1 cellular context compared by ENCODE assay signal in the genomic region with DNA sequence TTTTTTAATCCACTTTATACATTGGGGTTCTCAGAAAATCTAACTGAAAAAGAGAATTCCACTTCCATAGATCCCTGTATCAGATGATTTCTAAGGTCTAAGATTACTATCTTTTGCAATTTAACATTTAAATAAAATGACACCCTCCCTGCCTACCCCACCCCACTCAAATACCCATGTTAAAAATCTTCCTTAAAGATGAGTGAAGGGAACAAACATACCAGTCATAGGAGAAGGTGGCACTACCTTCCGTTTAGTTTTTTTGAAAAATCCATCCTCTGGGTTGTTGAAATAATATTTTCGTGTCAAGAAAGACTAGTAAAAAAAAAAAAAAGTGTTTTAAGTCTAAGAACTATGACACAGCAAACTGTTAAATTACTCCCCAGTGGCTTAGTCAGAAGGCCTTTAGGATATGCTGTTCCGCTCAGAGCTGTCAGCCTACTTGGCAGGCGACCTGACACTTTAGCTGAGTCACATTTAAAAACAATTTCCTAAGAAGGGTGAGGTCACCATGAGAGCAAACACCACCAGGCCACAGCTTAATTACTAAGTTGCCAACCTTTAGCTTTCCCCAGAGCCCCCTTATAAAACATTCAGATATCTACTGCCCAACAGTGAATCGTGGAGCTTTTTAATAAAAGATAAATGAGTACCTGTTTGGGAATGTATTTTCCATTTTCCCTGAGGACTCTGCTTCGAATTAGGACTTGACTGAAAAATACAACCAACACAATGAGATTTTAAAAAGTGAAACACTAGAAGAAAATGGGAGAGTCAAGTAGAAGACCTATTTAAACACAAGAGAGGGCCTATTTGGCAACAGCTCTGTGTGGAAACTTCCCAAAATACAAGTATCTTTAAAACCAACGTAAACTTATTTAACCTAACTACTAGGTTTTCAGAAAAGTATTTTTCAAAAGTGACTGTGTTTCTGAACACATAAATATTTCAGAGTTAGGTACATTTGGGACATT.
TF ChIP-seq lines count a peak whose summit lies in the region.

No MANE protein-coding gene starts in this region.

TF ChIP-seq in HepG2, 621 proteins besides CTCF, POLR2A, EP300 and RAD21 (continued from another document):
- TF ChIP-seq PREB (CRISPR knock-in tag; IDR thresholded peaks at IDR 0.05) (no peak), CREM (IDR thresholded peaks at IDR 0.05) (peak; percentile 16; the same call in 1 of the 2 replicates), CREM (CRISPR knock-in tag; IDR thresholded peaks at IDR 0.05) (no peak), MTF2 (CRISPR knock-in tag; IDR thresholded peaks at IDR 0.05; ENCODE audit: borderline replicate concordance) (no peak), ZNF230 (CRISPR knock-in tag; IDR thresholded peaks at IDR 0.05) (no peak), THAP11 (CRISPR knock-in tag; IDR thresholded peaks at IDR 0.05) (0 out of 2 replicates have a peak, but pooled peaks have one; percentile 27), ZBTB4 (CRISPR knock-in tag; IDR thresholded peaks at IDR 0.05; ENCODE audit: borderline replicate concordance) (no peak), ZNF569 (CRISPR knock-in tag; IDR thresholded peaks at IDR 0.05; ENCODE audit: borderline replicate concordance) (no peak)
- TF ChIP-seq, protein P1, sequence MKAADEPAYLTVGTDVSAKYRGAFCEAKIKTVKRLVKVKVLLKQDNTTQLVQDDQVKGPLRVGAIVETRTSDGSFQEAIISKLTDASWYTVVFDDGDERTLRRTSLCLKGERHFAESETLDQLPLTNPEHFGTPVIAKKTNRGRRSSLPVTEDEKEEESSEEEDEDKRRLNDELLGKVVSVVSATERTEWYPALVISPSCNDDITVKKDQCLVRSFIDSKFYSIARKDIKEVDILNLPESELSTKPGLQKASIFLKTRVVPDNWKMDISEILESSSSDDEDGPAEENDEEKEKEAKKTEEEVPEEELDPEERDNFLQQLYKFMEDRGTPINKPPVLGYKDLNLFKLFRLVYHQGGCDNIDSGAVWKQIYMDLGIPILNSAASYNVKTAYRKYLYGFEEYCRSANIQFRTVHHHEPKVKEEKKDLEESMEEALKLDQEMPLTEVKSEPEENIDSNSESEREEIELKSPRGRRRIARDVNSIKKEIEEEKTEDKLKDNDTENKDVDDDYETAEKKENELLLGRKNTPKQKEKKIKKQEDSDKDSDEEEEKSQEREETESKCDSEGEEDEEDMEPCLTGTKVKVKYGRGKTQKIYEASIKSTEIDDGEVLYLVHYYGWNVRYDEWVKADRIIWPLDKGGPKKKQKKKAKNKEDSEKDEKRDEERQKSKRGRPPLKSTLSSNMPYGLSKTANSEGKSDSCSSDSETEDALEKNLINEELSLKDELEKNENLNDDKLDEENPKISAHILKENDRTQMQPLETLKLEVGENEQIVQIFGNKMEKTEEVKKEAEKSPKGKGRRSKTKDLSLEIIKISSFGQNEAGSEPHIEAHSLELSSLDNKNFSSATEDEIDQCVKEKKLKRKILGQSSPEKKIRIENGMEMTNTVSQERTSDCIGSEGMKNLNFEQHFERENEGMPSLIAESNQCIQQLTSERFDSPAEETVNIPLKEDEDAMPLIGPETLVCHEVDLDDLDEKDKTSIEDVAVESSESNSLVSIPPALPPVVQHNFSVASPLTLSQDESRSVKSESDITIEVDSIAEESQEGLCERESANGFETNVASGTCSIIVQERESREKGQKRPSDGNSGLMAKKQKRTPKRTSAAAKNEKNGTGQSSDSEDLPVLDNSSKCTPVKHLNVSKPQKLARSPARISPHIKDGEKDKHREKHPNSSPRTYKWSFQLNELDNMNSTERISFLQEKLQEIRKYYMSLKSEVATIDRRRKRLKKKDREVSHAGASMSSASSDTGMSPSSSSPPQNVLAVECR (CRISPR knock-in tag; IDR thresholded peaks at IDR 0.05; ENCODE audit: borderline replicate concordance): peak; percentile 30; the same call in 1 of the 2 replicates
- TF ChIP-seq, protein P2, sequence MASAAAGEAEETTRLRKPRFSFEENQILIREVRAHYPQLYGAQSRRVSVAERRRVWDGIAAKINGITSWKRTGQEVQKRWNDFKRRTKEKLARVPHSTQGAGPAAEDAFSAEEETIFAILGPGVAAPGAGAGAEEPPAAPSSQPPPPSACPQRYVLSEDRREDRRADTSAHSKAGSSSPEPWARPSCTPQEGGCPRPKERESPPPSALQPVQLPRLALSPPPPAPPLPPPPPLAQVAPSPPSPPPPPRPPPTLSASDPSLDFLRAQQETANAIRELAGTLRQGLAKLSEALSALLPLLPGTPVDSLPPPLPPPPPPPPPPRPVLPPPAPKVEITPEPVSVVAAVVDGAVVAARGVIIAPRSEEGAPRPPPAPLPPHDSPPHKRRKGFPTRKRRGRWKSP (CRISPR knock-in tag; IDR thresholded peaks at IDR 0.05): no peak
- TF ChIP-seq, protein P3, sequence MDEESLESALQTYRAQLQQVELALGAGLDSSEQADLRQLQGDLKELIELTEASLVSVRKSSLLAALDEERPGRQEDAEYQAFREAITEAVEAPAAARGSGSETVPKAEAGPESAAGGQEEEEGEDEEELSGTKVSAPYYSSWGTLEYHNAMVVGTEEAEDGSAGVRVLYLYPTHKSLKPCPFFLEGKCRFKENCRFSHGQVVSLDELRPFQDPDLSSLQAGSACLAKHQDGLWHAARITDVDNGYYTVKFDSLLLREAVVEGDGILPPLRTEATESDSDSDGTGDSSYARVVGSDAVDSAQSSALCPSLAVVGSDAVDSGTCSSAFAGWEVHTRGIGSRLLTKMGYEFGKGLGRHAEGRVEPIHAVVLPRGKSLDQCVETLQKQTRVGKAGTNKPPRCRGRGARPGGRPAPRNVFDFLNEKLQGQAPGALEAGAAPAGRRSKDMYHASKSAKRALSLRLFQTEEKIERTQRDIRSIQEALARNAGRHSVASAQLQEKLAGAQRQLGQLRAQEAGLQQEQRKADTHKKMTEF (CRISPR knock-in tag; IDR thresholded peaks at IDR 0.05): peak; percentile 58; the same call in 1 of the 2 replicates
